In the genomic region with DNA sequence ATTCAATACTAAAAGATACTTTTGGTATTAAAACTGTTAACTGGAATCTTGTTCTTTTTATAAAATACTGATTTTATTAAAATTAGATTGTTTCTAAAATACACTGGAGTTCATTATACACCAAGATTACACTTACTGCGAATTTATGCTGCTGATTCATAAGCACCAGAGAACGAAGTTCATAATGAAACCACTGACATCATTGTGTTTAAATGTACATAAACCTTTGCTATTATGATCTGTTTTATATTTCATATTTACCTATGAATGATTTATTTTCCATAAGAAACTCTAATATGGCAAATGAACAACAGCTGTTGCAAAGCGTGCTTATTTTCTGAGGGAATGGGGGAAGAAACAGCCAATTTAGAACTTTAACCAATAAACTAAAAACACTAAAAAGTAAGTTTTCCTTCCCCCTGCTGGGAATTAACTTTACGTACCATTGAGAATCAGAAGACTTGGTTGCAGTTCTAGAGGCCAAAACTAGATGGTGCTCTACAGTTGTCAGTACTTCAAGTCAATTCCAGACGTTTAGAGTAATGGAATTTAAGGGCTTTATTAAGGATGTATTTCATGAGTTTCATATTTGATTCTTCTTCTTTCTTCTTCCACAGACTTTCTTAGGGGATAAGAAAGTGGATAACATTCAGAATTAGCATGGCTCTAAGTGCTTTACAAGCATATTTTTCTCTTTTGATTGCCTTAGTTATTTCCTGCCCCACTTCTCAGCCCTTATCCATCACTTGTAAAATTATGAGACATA, we compare ENCODE assay signal across 8 cellular contexts. TPM values are rescaled to one million over a fixed set of nuclear protein-coding genes. Genes with fewer than 3 reads are reported as not detected.
DNase-seq lines count a peak whose midpoint lies in the region; ATAC-seq and TF ChIP-seq lines count a peak whose summit lies in the region.

No MANE protein-coding gene starts in this region.

- H3K9me3 Mint-ChIP-seq in immature natural killer cell: no peaks in the 10 kb centered on the region

- no peak overlapping the region for H3K27ac ChIP-seq in osteoblast (ENCODE audit: low read depth, low read length)

- H3K36me3 ChIP-seq in osteoblast (ENCODE audit: insufficient read depth, low read length): no peaks in the 10 kb centered on the region

- no peak overlapping the region for H3K4me3 Mint-ChIP-seq in immature natural killer cell

- in situ Hi-C loops in KBM-7 (cut with MboI; ENCODE audit: low pct_unique_long_range_greater_than_20kb, low sequenced_read_pairs): no loop called here

- peaks cover 2% of the 10 kb centered on the region for H3K27me3 ChIP-seq in osteoblast (ENCODE audit: insufficient read depth, low read length)

- H3K36me3 Mint-ChIP-seq in immature natural killer cell: no peaks in the 10 kb centered on the region

- peak overlapping the region; percentile 9 for H3K4me3 ChIP-seq in osteoblast (ENCODE audit: insufficient read depth, low read length)

- DNase-seq in A172 (ENCODE audit: low spot score) (peak; percentile 46), ELR (ENCODE audit: low read depth) (peak; percentile 77), KBM-7 (peak; percentile 43), SK-N-DZ (ENCODE audit: low spot score) (peak; percentile 61), erythroblast (lab: John Stamatoyannopoulos, UW) (peak; percentile 52 to 58), osteoblast (ENCODE audit: insufficient read length, low spot score, missing footprints) (no peak), immature natural killer cell (no peak)

- no peaks in the 10 kb centered on the region for H3K4me1 ChIP-seq in osteoblast (ENCODE audit: insufficient read depth, low read length)

- no peak for TF ChIP-seq POLR2A in erythroblast (IDR thresholded peaks at IDR 0.05; ENCODE audit: low read length)

- H4K20me1 ChIP-seq in osteoblast (ENCODE audit: insufficient read depth, low read length): no peaks in the 10 kb centered on the region

- H2AFZ ChIP-seq in osteoblast (ENCODE audit: low read length): peak overlapping the region; percentile 13

- H3K4me2 ChIP-seq in osteoblast (ENCODE audit: insufficient read depth, low read length): peak overlapping the region; percentile 64

- ATAC-seq in GM21825 (IDR thresholded peaks at IDR 0.05; ENCODE audit: unreplicated experiment): peak; percentile 81

- TF ChIP-seq CTCF in osteoblast (IDR thresholded peaks at IDR 0.05; ENCODE audit: extremely low read depth, low read depth, low read length): peak; percentile 82

- no peak overlapping the region for H3K27ac Mint-ChIP-seq in immature natural killer cell

- no peaks in the 10 kb centered on the region for H3K79me2 ChIP-seq in osteoblast (ENCODE audit: insufficient read depth, low read length)

- no peaks in the 10 kb centered on the region for H3K4me1 Mint-ChIP-seq in immature natural killer cell

- no peaks in the 10 kb centered on the region for H3K9me3 ChIP-seq in osteoblast (ENCODE audit: low read depth, low read length)

- peaks cover 5 to 18% (median 11%) of the 10 kb centered on the region in 3 donors for H3K27me3 Mint-ChIP-seq in immature natural killer cell (ENCODE audit: low read depth in 3 of 3)

RNA-seq across cellular contexts. Expression of a gene that starts 30.8 kb away (rescaled TPM):
- total RNA-seq in A172 (2014; rRNA removed; shearing (Covaris generic)): not detected in 2 replicates
- polyA plus RNA-seq in SK-N-DZ (2014; cell fraction: cytosol; rRNA removed): 0.99 and 1.6 TPM in 2 replicates
- polyA plus RNA-seq in SK-N-DZ (2014; cell fraction: nucleus; rRNA removed): 1.9 and 2.0 TPM in 2 replicates
- under 0.01 TPM in 1 of 2 replicates, not detected in the other for total RNA-seq in osteoblast
- not detected for polyA plus RNA-seq in immature natural killer cell

RNA-seq across cellular contexts. Expression of a gene that starts 38.8 kb away (rescaled TPM):
- 21.9 and 26.9 TPM in 2 replicates for total RNA-seq in A172 (2014; rRNA removed; shearing (Covaris generic))
- 24.3 and 25.1 TPM in 2 replicates for polyA plus RNA-seq in SK-N-DZ (2014; cell fraction: cytosol; rRNA removed)
- polyA plus RNA-seq in SK-N-DZ (2014; cell fraction: nucleus; rRNA removed): 24.3 and 36.5 TPM in 2 replicates
- 36.2 and 36.8 TPM in 2 replicates for total RNA-seq in osteoblast
- polyA plus RNA-seq in immature natural killer cell: 10 to 100 TPM; 30.9 to 49.7 (median 37.2) TPM

Comparison
In these comparisons a context has a peak if more than half of its experiments do, and no peak if none do; other contexts are left out.
1. DNase-seq: peak in A172 (single experiment), ELR (single experiment), KBM-7 (single experiment), SK-N-DZ (single experiment) and erythroblast (2 of 2); none in osteoblast (single experiment) and immature natural killer cell (0 of 3).